In the genomic region with DNA sequence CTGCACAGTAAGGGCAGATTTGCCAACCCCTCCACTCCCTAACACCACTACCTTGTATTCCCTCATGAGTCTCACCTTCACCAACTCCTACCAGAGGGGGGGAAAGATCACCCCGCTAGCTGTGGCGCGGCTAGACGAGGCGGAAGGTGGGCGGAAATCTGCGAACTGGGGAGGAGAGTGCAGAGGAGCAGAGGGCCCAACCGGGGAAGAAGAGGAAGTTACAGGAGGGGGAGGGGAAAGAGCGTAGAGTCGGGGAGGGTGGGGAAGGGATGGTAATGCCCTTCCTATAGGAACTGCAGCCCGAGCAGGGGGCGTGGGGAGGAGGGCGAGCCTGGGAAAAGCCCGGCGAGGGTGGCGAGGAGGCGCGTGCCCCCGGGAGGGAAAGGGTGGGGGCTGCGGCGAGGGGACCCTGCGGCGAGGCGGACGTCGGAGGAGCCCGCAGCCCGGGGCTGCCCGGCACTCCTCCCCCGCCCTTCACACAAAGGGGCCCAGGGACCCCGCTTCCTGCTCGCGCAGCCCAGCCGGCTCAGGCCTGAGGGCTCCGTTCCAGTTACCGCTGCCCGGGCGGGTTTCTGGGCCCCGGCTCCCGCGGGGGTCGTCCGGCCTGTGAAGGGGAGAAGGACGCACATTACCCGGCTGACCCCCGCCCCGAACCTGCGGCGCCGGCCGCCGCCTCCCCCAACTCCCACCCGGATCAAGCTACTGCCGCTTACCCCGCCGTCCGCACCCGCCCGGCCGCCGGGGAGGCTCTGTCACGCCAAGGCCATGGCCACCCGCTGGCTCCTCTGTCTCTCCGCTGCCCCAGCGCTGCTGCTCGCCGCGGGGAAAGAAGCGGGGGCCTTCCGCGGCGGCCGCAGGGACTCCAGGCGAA, we compare ENCODE assay signal across 8 cellular contexts. TPM values are rescaled to one million over a fixed set of nuclear protein-coding genes. Genes with fewer than 3 reads are reported as not detected.
DNase-seq lines count a peak whose midpoint lies in the region; ATAC-seq and TF ChIP-seq lines count a peak whose summit lies in the region.

No MANE protein-coding gene starts in this region.

- DNase-seq in NCI-H748 treated with DMSO at 0.1 percent for 48 hours (lab: John Stamatoyannopoulos, UW) (peak; percentile 70), ecto neural progenitor cell (ENCODE audit: low spot score) (peak; percentile 75), lung (ENCODE audit: low spot score) (peak; percentile 71)
- peak; percentile 62 to 74 for DNase-seq in activated CD4-positive, alpha-beta T cell treated with anti-CD3 and anti-CD28 coated beads, Interleukin-2, amount 50 U/mL, for 48 hours
- DNase-seq in stimulated activated CD4-positive, alpha-beta T cell treated with anti-CD3 and anti-CD28 coated beads, TNF-alpha, amount 100 ng/mL, for 4 hours (ENCODE audit: low read depth in 3 of 3), result peak; percentile 38 to 68 (median 65)

- H3K27ac ChIP-seq in C4-2B (peak overlapping the region; percentile 99), lung (ENCODE audit: low read depth in 1 of 2, low read length in 1 of 2) (peak overlapping the region; percentile 94 to 96)

- H3K9me3 ChIP-seq in lung (ENCODE audit: control insufficient read depth in 2 of 2, insufficient read depth in 1 of 2, low read length in 1 of 2), result no peaks in the 10 kb centered on the region

- WGBS in lung, 2 donors, result 2 to 33% methylated on average over 17 to 74 of the region's 74 CpGs

- no peak for TF ChIP-seq CTCF in C4-2B (conservative IDR thresholded peaks at IDR 0.05)
- TF ChIP-seq CTCF in lung (IDR thresholded peaks at IDR 0.05; ENCODE audit: control extremely low read depth, extremely low read depth), result no peak

- peak; percentile 68 for ATAC-seq in GM19397 (IDR thresholded peaks at IDR 0.05; ENCODE audit: unreplicated experiment)
- ATAC-seq in HG03558 (IDR thresholded peaks at IDR 0.05; ENCODE audit: extremely low read depth, unreplicated experiment), result peak; percentile 26
- ATAC-seq in lung (ENCODE audit: insufficient read depth, low FRiP score), result peak; percentile 75

- peak overlapping the region; percentile 84 for H3K4me3 ChIP-seq in lung

- H3K4me1 ChIP-seq in lung (ENCODE audit: control insufficient read depth in 2 of 2, insufficient read depth in 2 of 2, low read length in 2 of 2), result peaks cover 0 to 5% of the 10 kb centered on the region in 2 donors

- H3K36me3 ChIP-seq in lung (ENCODE audit: control insufficient read depth in 2 of 2, insufficient read depth in 2 of 2, low read length in 2 of 2), result peaks cover 0 to 2% of the 10 kb centered on the region in 2 donors

- no peaks in the 10 kb centered on the region for H3K27me3 ChIP-seq in lung (ENCODE audit: control insufficient read depth, insufficient read depth)

RNA-seq across cellular contexts. Expression of gene RAP2C, which starts 1.8 kb away (rescaled TPM):
- 10 to 100 TPM; 20.1 to 26.7 TPM for total RNA-seq in lung
- 10 to 100 TPM; 17.1 to 32.0 TPM for polyA plus RNA-seq in lung

Comparison
In these comparisons a context has a peak if more than half of its experiments do, and no peak if none do; other contexts are left out.
1. Peak in every context shown above with its lines: DNase-seq, ATAC-seq, H3K4me3 ChIP-seq and H3K27ac ChIP-seq.